In genomic region chr12:120116443-120116791, GRCh38 we compare ENCODE assay signal across 8 cellular contexts. TPM values are rescaled to one million over a fixed set of nuclear protein-coding genes. Genes with fewer than 3 reads are reported as not detected.
DNase-seq lines count a peak whose midpoint lies in the region; ATAC-seq and TF ChIP-seq lines count a peak whose summit lies in the region.

TSS of gene RAB35 (minus strand) at chr12:120116753. CDS start at chr12:120116650, 103 bp downstream.

- H2AK5ac ChIP-seq in neuronal stem cell (ENCODE audit: low read depth, low read length): peak within 1 kb of the TSS; percentile 10

- H4K20me1 ChIP-seq in fibroblast of lung (ENCODE audit: control insufficient read depth, extremely low read depth, insufficient read depth, low read length): no peaks in the 10 kb centered on the region

- peak within 1 kb of the TSS; percentile 90 for H2AFZ ChIP-seq in fibroblast of lung (ENCODE audit: low read length)
- peak within 1 kb of the TSS; percentile 100 for H2AFZ ChIP-seq in neuronal stem cell (ENCODE audit: low read length)

- H3K36me3 ChIP-seq in SJCRH30: no peaks in the 10 kb centered on the region; the same call in 1 of the 2 replicates
- peaks cover 2% of the 10 kb centered on the region for H3K36me3 ChIP-seq in fibroblast of lung (ENCODE audit: control insufficient read depth, insufficient read depth, low read length)
- peaks cover 2 to 29% of the 10 kb centered on the region in 2 donors for H3K36me3 ChIP-seq in neuronal stem cell (replicated peaks in 1 of 2; ENCODE audit: control insufficient read depth in 2 of 2, insufficient read depth in 2 of 2, low read length in 2 of 2)

- H3K4me3 ChIP-seq in SJCRH30 (peak within 1 kb of the TSS; percentile 81), fibroblast of lung (replicated peaks in 1 of 4; ENCODE audit: control extremely low read depth in 1 of 4, insufficient read depth in 1 of 4, low read depth in 3 of 4, low read length in 4 of 4) (peak within 1 kb of the TSS; percentile 74 to 98 (median 95)), neuronal stem cell (ENCODE audit: low read length in 2 of 2) (peak within 1 kb of the TSS; percentile 95 to 96)

- H3K4me2 ChIP-seq in fibroblast of lung (ENCODE audit: extremely low read depth, insufficient read depth, low read length) (peak within 1 kb of the TSS; percentile 71), neuronal stem cell (ENCODE audit: insufficient read depth, low read length, poor library complexity, severe bottlenecking) (peak within 1 kb of the TSS; percentile 72)

- H3K9me3 ChIP-seq in SJCRH30 (replicated peaks) (no peaks in the 10 kb centered on the region), fibroblast of lung (ENCODE audit: control insufficient read depth, insufficient read depth, low read depth, low read length) (no peaks in the 10 kb centered on the region), neuronal stem cell (replicated peaks in 1 of 2; ENCODE audit: control insufficient read depth in 2 of 2, insufficient read depth in 1 of 2, low read depth in 1 of 2, low read length in 2 of 2) (no peaks in the 10 kb centered on the region)

- H3K27ac ChIP-seq in SJCRH30: peak within 1 kb of the TSS; percentile 43
- H3K27ac ChIP-seq in fibroblast of lung (ENCODE audit: insufficient read depth, low read length): peak within 1 kb of the TSS; percentile 82
- H3K27ac ChIP-seq in neuronal stem cell (replicated peaks; ENCODE audit: low read length): peak within 1 kb of the TSS; percentile 94

- peak within 1 kb of the TSS; percentile 11 for H2BK15ac ChIP-seq in neuronal stem cell (ENCODE audit: low read length)

- peak within 1 kb of the TSS; percentile 95 for H3K14ac ChIP-seq in neuronal stem cell (ENCODE audit: low read length)

- H4K91ac ChIP-seq in neuronal stem cell (ENCODE audit: low read depth, low read length, poor library complexity): no peak within 1 kb of the TSS

- no peak within 1 kb of the TSS for H2BK120ac ChIP-seq in neuronal stem cell (ENCODE audit: low read depth, low read length)

- H3K27me3 ChIP-seq in SJCRH30 (no peaks in the 10 kb centered on the region), fibroblast of lung (ENCODE audit: control insufficient read depth, insufficient read depth, low read length) (no peaks in the 10 kb centered on the region), neuronal stem cell (ENCODE audit: control insufficient read depth in 3 of 3, insufficient read depth in 3 of 3, low read depth in 1 of 3, low read length in 3 of 3) (no peaks in the 10 kb centered on the region)

- peak within 1 kb of the TSS; percentile 83 for H4K8ac ChIP-seq in neuronal stem cell (ENCODE audit: low read depth, low read length)

- peak within 1 kb of the TSS; percentile 80 for H3K23ac ChIP-seq in neuronal stem cell (ENCODE audit: low read depth, low read length, poor library complexity)

- H3K18ac ChIP-seq in neuronal stem cell (ENCODE audit: low read length): peak within 1 kb of the TSS; percentile 97

- H3K79me1 ChIP-seq in neuronal stem cell (ENCODE audit: low read depth, low read length): peaks cover 6% of the 10 kb centered on the region

- no CpG with 5 or more reads among the region's 49 CpGs for WGBS in neuronal stem cell (ENCODE audit: extremely low coverage in 2 of 2, insufficient read length in 2 of 2, insufficient replicate concordance in 1 of 2), 2 donors

- no peak for TF ChIP-seq CTCF in fibroblast of lung (conservative IDR thresholded peaks at IDR 0.05 in 1 of 2, IDR thresholded peaks at IDR 0.05 in 1 of 2; ENCODE audit: low read depth in 1 of 2, low read length in 2 of 2)

- H2BK12ac ChIP-seq in neuronal stem cell (ENCODE audit: low read length): no peak within 1 kb of the TSS

- H3K4ac ChIP-seq in neuronal stem cell (ENCODE audit: low read length): no peak within 1 kb of the TSS

- peak within 1 kb of the TSS; percentile 78 for H2BK5ac ChIP-seq in neuronal stem cell (ENCODE audit: low read length)

- H3K9ac ChIP-seq in fibroblast of lung (ENCODE audit: insufficient read depth, low read length) (peak within 1 kb of the TSS; percentile 83), neuronal stem cell (ENCODE audit: low read depth, low read length, poor library complexity) (peak within 1 kb of the TSS; percentile 89)

- H3K4me1 ChIP-seq in SJCRH30 (peaks cover 3% of the 10 kb centered on the region; the same call in 1 of the 2 replicates), fibroblast of lung (ENCODE audit: control insufficient read depth, extremely low read depth, insufficient read depth, low read length) (peaks cover 5% of the 10 kb centered on the region), neuronal stem cell (ENCODE audit: control insufficient read depth in 2 of 2, insufficient read depth in 1 of 2, low read depth in 1 of 2, low read length in 2 of 2) (peaks cover 6 to 8% of the 10 kb centered on the region in 2 donors)

- no peak for DNase-seq in SJCRH30
- no peak for DNase-seq in fibroblast of lung (ENCODE audit: low read depth in 2 of 2)
- DNase-seq in neuronal stem cell (ENCODE audit: low spot score): no peak
- DNase-seq in HPDE6-E6E7 (ENCODE audit: extremely low spot score): no peak
- no peak for DNase-seq in NCI-H128 (lab: John Stamatoyannopoulos, UW; ENCODE audit: unreplicated experiment)
- DNase-seq in globus pallidus (ENCODE audit: low spot score): no peak

- H3K79me2 ChIP-seq in fibroblast of lung (ENCODE audit: control insufficient read depth, insufficient read depth, low read length): peaks cover 59% of the 10 kb centered on the region

- ATAC-seq in GM21528 (IDR thresholded peaks at IDR 0.05; ENCODE audit: low FRiP score, unreplicated experiment): peak; percentile 3
- ATAC-seq in HG02973 (IDR thresholded peaks at IDR 0.05; ENCODE audit: unreplicated experiment): no peak

RNA-seq across cellular contexts. Expression of gene RAB35, which starts in this region (rescaled TPM):
- total RNA-seq in SJCRH30 (2014; rRNA removed; shearing (Covaris generic)): 25.4 and 27.6 TPM in 2 replicates
- 23.4 and 29.7 TPM in 2 replicates for total RNA-seq in fibroblast of lung
- polyA plus RNA-seq in fibroblast of lung: 51.4 and 70.9 TPM in 2 replicates
- polyA plus RNA-seq in fibroblast of lung (2012): 48.2 and 53.8 TPM in 2 replicates
- polyA minus RNA-seq in fibroblast of lung (ENCODE audit: low replicate concordance): 62.9 and 111 TPM in 2 replicates
- polyA plus RNA-seq in neuronal stem cell (2013, experiment 1 of 2): 26.6 TPM
- 25.6 TPM for polyA plus RNA-seq in neuronal stem cell (2013, experiment 2 of 2)

Comparison
In these comparisons a context has a peak if more than half of its experiments do, and no peak if none do; other contexts are left out.
1. H3K27ac ChIP-seq: peak in every context shown above with its lines; median percentile 94 in neuronal stem cell; 82 in fibroblast of lung; 43 in SJCRH30.